6 cellular contexts compared by ENCODE assay signal in genomic region chr2:97233660-97234295, GRCh38.
DNase-seq lines count a peak whose midpoint lies in the region; ATAC-seq, FAIRE-seq and TF ChIP-seq lines count a peak whose summit lies in the region.
"Not testable (repeated sequence)": the region's sequence is repeated elsewhere in the genome, so short reads cannot be mapped to it uniquely, and the experiment has no call there.

No MANE protein-coding gene starts in this region.

- not testable (repeated sequence) for FAIRE-seq in endothelial cell of umbilical vein (lab: Jason Lieb, UNC)

- POLR2A ChIA-PET in Panc1 (lab: Charles Lee); endothelial cell of umbilical vein (lab: Charles Lee): not testable (repeated sequence)

- not testable (repeated sequence) for H3K4me2 ChIP-seq in endothelial cell of umbilical vein (ENCODE audit: insufficient read depth, low read length)

- not testable (repeated sequence) for H3K9me1 ChIP-seq in endothelial cell of umbilical vein (replicated peaks; ENCODE audit: control insufficient read depth, extremely low read depth, insufficient read depth, low read length)

- not testable (repeated sequence) for H3K4me3 ChIP-seq in Panc1 (ENCODE audit: low read depth in 2 of 2, low read length in 2 of 2); endothelial cell of umbilical vein (replicated peaks in 1 of 3; ENCODE audit: insufficient read depth in 1 of 3, low read depth in 1 of 3, low read length in 3 of 3)

- ATAC-seq in HG02610 (IDR thresholded peaks at IDR 0.05; ENCODE audit: unreplicated experiment) (peak; percentile 66), Panc1 (peak; percentile 73)
- peak; percentile 71 to 87 for ATAC-seq in activated CD4-positive, CD25-positive, alpha-beta regulatory T cell treated with anti-CD3 and anti-CD28 coated beads, Interleukin-2, amount 50 U/mL, for 24 hours
- ATAC-seq in activated T-cell treated with anti-CD3 and anti-CD28 coated beads, Interleukin-2, amount 50 U/mL, for 72 hours (replicated peaks in 1 of 2) = peak; percentile 93
- peak; percentile 90 for ATAC-seq in stimulated activated effector memory CD8-positive, alpha-beta T cell treated with anti-CD3 and anti-CD28 coated beads, Interleukin-12 subunit alpha, Interleukin-12 subunit beta, amount 100 ng/mL, for 72 hours

- not testable (repeated sequence) for H3K4me1 Mint-ChIP-seq in activated T-cell treated with anti-CD3 and anti-CD28 coated beads, Interleukin-2, amount 50 U/mL, for 72 hours (ENCODE audit: low read depth); stimulated activated effector memory CD8-positive, alpha-beta T cell treated with anti-CD3 and anti-CD28 coated beads, Interleukin-12 subunit alpha, Interleukin-12 subunit beta, amount 100 ng/mL, for 72 hours

- not testable (repeated sequence) for H3K9ac ChIP-seq in endothelial cell of umbilical vein (replicated peaks; ENCODE audit: extremely low read depth, insufficient read depth, low read length)

- not testable (repeated sequence) for H3K27me3 Mint-ChIP-seq in activated T-cell treated with anti-CD3 and anti-CD28 coated beads, Interleukin-2, amount 50 U/mL, for 72 hours (ENCODE audit: low read depth)

- H3K36me3 Mint-ChIP-seq in activated T-cell treated with anti-CD3 and anti-CD28 coated beads, Interleukin-2, amount 50 U/mL, for 72 hours (ENCODE audit: insufficient read depth in 2 of 2) = not testable (repeated sequence)
- peaks cover 11% of the 10 kb centered on the region for H3K36me3 Mint-ChIP-seq in stimulated activated effector memory CD8-positive, alpha-beta T cell treated with anti-CD3 and anti-CD28 coated beads, Interleukin-12 subunit alpha, Interleukin-12 subunit beta, amount 100 ng/mL, for 72 hours

- not testable (repeated sequence) for H3K27ac ChIP-seq in Panc1 (ENCODE audit: low read length); endothelial cell of umbilical vein (ENCODE audit: insufficient read depth, low read depth, low read length)

- in situ Hi-C loops in Panc1 (cut with HindIII; ENCODE audit: low pct_unique_long_range_greater_than_20kb, low sequenced_read_pairs) = not testable (repeated sequence)

- CTCF ChIA-PET in Panc1 (lab: Charles Lee); endothelial cell of umbilical vein (lab: Charles Lee): not testable (repeated sequence)

- not testable (repeated sequence) for TF ChIP-seq CTCF in Panc1 (IDR thresholded peaks at IDR 0.05); endothelial cell of umbilical vein (IDR thresholded peaks at IDR 0.05; ENCODE audit: extremely low read depth in 1 of 2, insufficient read depth in 1 of 2, low read depth in 1 of 2, low read length in 2 of 2)

- H4K20me1 ChIP-seq in endothelial cell of umbilical vein (replicated peaks; ENCODE audit: control insufficient read depth, extremely low read depth, insufficient read depth, low read length) = not testable (repeated sequence)

- TF ChIP-seq POLR2A in endothelial cell of umbilical vein (IDR thresholded peaks at IDR 0.05; ENCODE audit: low read depth, low read length) = not testable (repeated sequence)

- not testable (repeated sequence) for H3K27me3 ChIP-seq in Panc1 (ENCODE audit: control insufficient read depth, insufficient read depth, low read length); endothelial cell of umbilical vein (ENCODE audit: control insufficient read depth in 2 of 2, insufficient read depth in 2 of 2, low read length in 2 of 2)

- not testable (repeated sequence) for H3K4me3 Mint-ChIP-seq in activated T-cell treated with anti-CD3 and anti-CD28 coated beads, Interleukin-2, amount 50 U/mL, for 72 hours; stimulated activated effector memory CD8-positive, alpha-beta T cell treated with anti-CD3 and anti-CD28 coated beads, Interleukin-12 subunit alpha, Interleukin-12 subunit beta, amount 100 ng/mL, for 72 hours

- H3K79me2 ChIP-seq in endothelial cell of umbilical vein (ENCODE audit: control insufficient read depth, insufficient read depth, low read length) = not testable (repeated sequence)

- not testable (repeated sequence) for H3K9me3 Mint-ChIP-seq in activated T-cell treated with anti-CD3 and anti-CD28 coated beads, Interleukin-2, amount 50 U/mL, for 72 hours; stimulated activated effector memory CD8-positive, alpha-beta T cell treated with anti-CD3 and anti-CD28 coated beads, Interleukin-12 subunit alpha, Interleukin-12 subunit beta, amount 100 ng/mL, for 72 hours

- H3K9me3 ChIP-seq in Panc1 (ENCODE audit: control insufficient read depth, insufficient read depth, low read depth, low read length); endothelial cell of umbilical vein (replicated peaks; ENCODE audit: control insufficient read depth, insufficient read depth, low read length): not testable (repeated sequence)

- intact Hi-C loops in Panc1 (cut with micrococcal nuclease; ENCODE audit: unreplicated experiment); endothelial cell of umbilical vein (cut with micrococcal nuclease): not testable (repeated sequence)

- H3K27ac Mint-ChIP-seq in activated T-cell treated with anti-CD3 and anti-CD28 coated beads, Interleukin-2, amount 50 U/mL, for 72 hours; stimulated activated effector memory CD8-positive, alpha-beta T cell treated with anti-CD3 and anti-CD28 coated beads, Interleukin-12 subunit alpha, Interleukin-12 subunit beta, amount 100 ng/mL, for 72 hours: not testable (repeated sequence)

- not testable (repeated sequence) for DNase-seq in Panc1 (ENCODE audit: low read depth, low spot score); activated T-cell treated with anti-CD3 and anti-CD28 coated beads, Interleukin-2, amount 50 U/mL, for 72 hours; endothelial cell of umbilical vein (ENCODE audit: low read depth, low spot score); stimulated activated effector memory CD8-positive, alpha-beta T cell treated with anti-CD3 and anti-CD28 coated beads, Interleukin-12 subunit alpha, Interleukin-12 subunit beta, amount 100 ng/mL, for 72 hours (ENCODE audit: low spot score in 2 of 2)

- dilution Hi-C loops in endothelial cell of umbilical vein (cut with MboI; ENCODE audit: extremely low pct_ligation_motif_present, low sequenced_read_pairs) = not testable (repeated sequence)

- H3K36me3 ChIP-seq in Panc1 (ENCODE audit: control insufficient read depth, insufficient read depth, low read length); endothelial cell of umbilical vein (ENCODE audit: control insufficient read depth in 2 of 2, extremely low read depth in 1 of 2, insufficient read depth in 2 of 2, low read length in 2 of 2): not testable (repeated sequence)

- BruUV-seq in Panc1 (replicated peaks; lab: Mats Ljungman, UMichigan) = not testable (repeated sequence)
- BruUV-seq in endothelial cell of umbilical vein (replicated peaks; lab: Mats Ljungman, UMichigan) = TSS peak; percentile 67

- H2AFZ ChIP-seq in endothelial cell of umbilical vein (ENCODE audit: low read depth, low read length) = not testable (repeated sequence)

- not testable (repeated sequence) for H3K4me1 ChIP-seq in Panc1 (ENCODE audit: control insufficient read depth, insufficient read depth, low read length); endothelial cell of umbilical vein (ENCODE audit: control insufficient read depth, extremely low read depth, insufficient read depth, low read length)
